ENCODE assay signal across 1 cellular context in the genomic region with DNA sequence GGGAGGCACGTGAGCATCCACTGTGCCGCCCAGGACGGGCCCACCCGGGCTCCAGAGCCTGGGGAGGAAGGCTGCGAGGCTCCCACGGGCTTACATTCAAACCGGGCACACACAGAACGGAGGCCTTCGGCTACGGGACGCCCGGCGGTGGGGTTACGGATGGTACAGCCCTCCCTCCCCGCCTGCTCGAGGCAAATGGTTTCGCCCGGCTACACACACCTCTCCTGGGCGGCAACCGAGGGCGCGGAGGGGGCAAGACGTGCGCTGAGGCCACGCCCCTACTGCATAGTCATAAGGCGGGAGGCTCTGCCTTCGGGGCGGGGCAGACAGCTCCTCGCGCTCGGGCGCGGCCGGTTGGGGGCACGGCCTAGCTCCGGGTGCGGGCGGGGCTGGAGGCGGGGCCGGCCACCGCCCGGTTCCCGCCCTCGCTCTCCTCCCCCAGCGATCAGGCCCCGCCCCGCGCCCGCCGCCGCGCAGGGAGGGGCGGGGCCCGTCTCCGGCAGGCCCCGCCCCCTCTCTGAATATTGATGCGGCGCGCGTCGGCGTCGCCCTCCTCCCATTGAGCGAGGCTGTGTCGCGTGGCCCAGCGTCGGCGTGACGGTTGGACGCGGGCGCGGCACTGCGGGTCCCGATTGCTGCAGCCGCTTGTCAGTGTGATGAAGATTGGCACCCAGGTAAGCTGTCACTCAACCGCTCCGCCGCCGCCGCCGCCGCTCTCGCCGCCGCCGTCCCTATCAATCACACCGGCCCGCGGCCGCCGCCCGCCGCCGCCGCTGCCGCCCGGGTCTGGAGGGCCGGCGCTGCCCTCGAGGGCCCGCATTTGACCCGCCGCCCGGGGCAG.
TF ChIP-seq lines count a peak whose summit lies in the region.

A gene with protein sequence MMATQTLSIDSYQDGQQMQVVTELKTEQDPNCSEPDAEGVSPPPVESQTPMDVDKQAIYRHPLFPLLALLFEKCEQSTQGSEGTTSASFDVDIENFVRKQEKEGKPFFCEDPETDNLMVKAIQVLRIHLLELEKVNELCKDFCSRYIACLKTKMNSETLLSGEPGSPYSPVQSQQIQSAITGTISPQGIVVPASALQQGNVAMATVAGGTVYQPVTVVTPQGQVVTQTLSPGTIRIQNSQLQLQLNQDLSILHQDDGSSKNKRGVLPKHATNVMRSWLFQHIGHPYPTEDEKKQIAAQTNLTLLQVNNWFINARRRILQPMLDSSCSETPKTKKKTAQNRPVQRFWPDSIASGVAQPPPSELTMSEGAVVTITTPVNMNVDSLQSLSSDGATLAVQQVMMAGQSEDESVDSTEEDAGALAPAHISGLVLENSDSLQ (plus strand): TSS at position 572 of the 841 bp plus-strand sequence. CDS start 29,820 bp downstream, outside the sequence.

TF ChIP-seq in HepG2, 621 proteins besides CTCF, POLR2A, EP300 and RAD21 (continued from another document and continues in another):
- no peak for TF ChIP-seq KIAA2018 (CRISPR knock-in tag; IDR thresholded peaks at IDR 0.05; ENCODE audit: borderline replicate concordance)
- TF ChIP-seq SNAI1 (CRISPR knock-in tag; IDR thresholded peaks at IDR 0.05; ENCODE audit: borderline replicate concordance) = no peak
- TF ChIP-seq KLF12 (CRISPR knock-in tag; IDR thresholded peaks at IDR 0.05; ENCODE audit: borderline replicate concordance) = no peak
- peak; percentile 85 for TF ChIP-seq TBX2 (CRISPR knock-in tag; IDR thresholded peaks at IDR 0.05; ENCODE audit: borderline replicate concordance)
- TF ChIP-seq ZNF562 (CRISPR knock-in tag; IDR thresholded peaks at IDR 0.05; ENCODE audit: borderline replicate concordance) = no peak
- TF ChIP-seq ZNF547 (CRISPR knock-in tag; IDR thresholded peaks at IDR 0.05) = 0 out of 2 replicates have a peak, but pooled peaks have one; percentile 33
- TF ChIP-seq, protein P1, sequence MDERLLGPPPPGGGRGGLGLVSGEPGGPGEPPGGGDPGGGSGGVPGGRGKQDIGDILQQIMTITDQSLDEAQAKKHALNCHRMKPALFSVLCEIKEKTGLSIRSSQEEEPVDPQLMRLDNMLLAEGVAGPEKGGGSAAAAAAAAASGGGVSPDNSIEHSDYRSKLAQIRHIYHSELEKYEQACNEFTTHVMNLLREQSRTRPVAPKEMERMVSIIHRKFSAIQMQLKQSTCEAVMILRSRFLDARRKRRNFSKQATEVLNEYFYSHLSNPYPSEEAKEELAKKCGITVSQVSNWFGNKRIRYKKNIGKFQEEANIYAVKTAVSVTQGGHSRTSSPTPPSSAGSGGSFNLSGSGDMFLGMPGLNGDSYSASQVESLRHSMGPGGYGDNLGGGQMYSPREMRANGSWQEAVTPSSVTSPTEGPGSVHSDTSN (CRISPR knock-in tag; IDR thresholded peaks at IDR 0.05) = peak; percentile 95
- no peak for TF ChIP-seq MLX (CRISPR knock-in tag; IDR thresholded peaks at IDR 0.05)
- no peak for TF ChIP-seq ZNF10 (CRISPR knock-in tag; IDR thresholded peaks at IDR 0.05; ENCODE audit: borderline replicate concordance, low read depth)
- no peak for TF ChIP-seq SRSF4 (IDR thresholded peaks at IDR 0.05; ENCODE audit: low read depth, low read length, poor library complexity, severe bottlenecking)
- TF ChIP-seq TGIF2 (CRISPR knock-in tag; IDR thresholded peaks at IDR 0.05) = no peak
- peak; percentile 76; the same call in 1 of the 2 replicates for TF ChIP-seq ZNF451 (CRISPR knock-in tag; IDR thresholded peaks at IDR 0.05)
- 0 out of 2 replicates have a peak, but pooled peaks have one; percentile 7 for TF ChIP-seq ZNF574 (CRISPR knock-in tag; IDR thresholded peaks at IDR 0.05)
- no peak for TF ChIP-seq ZNF784 (CRISPR knock-in tag; IDR thresholded peaks at IDR 0.05; ENCODE audit: borderline replicate concordance)
- TF ChIP-seq, protein P2, sequence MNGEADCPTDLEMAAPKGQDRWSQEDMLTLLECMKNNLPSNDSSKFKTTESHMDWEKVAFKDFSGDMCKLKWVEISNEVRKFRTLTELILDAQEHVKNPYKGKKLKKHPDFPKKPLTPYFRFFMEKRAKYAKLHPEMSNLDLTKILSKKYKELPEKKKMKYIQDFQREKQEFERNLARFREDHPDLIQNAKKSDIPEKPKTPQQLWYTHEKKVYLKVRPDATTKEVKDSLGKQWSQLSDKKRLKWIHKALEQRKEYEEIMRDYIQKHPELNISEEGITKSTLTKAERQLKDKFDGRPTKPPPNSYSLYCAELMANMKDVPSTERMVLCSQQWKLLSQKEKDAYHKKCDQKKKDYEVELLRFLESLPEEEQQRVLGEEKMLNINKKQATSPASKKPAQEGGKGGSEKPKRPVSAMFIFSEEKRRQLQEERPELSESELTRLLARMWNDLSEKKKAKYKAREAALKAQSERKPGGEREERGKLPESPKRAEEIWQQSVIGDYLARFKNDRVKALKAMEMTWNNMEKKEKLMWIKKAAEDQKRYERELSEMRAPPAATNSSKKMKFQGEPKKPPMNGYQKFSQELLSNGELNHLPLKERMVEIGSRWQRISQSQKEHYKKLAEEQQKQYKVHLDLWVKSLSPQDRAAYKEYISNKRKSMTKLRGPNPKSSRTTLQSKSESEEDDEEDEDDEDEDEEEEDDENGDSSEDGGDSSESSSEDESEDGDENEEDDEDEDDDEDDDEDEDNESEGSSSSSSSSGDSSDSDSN (CRISPR knock-in tag; IDR thresholded peaks at IDR 0.05) = peak; percentile 55; the same call in 1 of the 2 replicates
- TF ChIP-seq MXD3 (CRISPR knock-in tag; IDR thresholded peaks at IDR 0.05) = no peak; the same call in 1 of the 2 replicates
- no peak for TF ChIP-seq RFXANK (CRISPR knock-in tag; IDR thresholded peaks at IDR 0.05)
- no peak for TF ChIP-seq ZNF367 (CRISPR knock-in tag; IDR thresholded peaks at IDR 0.05; ENCODE audit: borderline replicate concordance)
- TF ChIP-seq MATR3 (CRISPR knock-in tag; IDR thresholded peaks at IDR 0.05) = no peak
- TF ChIP-seq CENPBD1 (CRISPR knock-in tag; IDR thresholded peaks at IDR 0.05; ENCODE audit: borderline replicate concordance, low read depth) = no peak
- TF ChIP-seq, protein P3, sequence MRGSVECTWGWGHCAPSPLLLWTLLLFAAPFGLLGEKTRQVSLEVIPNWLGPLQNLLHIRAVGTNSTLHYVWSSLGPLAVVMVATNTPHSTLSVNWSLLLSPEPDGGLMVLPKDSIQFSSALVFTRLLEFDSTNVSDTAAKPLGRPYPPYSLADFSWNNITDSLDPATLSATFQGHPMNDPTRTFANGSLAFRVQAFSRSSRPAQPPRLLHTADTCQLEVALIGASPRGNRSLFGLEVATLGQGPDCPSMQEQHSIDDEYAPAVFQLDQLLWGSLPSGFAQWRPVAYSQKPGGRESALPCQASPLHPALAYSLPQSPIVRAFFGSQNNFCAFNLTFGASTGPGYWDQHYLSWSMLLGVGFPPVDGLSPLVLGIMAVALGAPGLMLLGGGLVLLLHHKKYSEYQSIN (CRISPR knock-in tag; IDR thresholded peaks at IDR 0.05; ENCODE audit: borderline replicate concordance) = no peak
- no peak for TF ChIP-seq HNF4A (CRISPR knock-in tag; IDR thresholded peaks at IDR 0.05)
- peak; percentile 40; the same call in 1 of the 2 replicates for TF ChIP-seq ZNF160 (CRISPR knock-in tag; IDR thresholded peaks at IDR 0.05)
- 0 out of 2 replicates have a peak, but pooled peaks have one; percentile 20 for TF ChIP-seq STAT5B (CRISPR knock-in tag; IDR thresholded peaks at IDR 0.05)
- no peak for TF ChIP-seq CC2D1A (CRISPR knock-in tag; IDR thresholded peaks at IDR 0.05)
- TF ChIP-seq, protein P4, sequence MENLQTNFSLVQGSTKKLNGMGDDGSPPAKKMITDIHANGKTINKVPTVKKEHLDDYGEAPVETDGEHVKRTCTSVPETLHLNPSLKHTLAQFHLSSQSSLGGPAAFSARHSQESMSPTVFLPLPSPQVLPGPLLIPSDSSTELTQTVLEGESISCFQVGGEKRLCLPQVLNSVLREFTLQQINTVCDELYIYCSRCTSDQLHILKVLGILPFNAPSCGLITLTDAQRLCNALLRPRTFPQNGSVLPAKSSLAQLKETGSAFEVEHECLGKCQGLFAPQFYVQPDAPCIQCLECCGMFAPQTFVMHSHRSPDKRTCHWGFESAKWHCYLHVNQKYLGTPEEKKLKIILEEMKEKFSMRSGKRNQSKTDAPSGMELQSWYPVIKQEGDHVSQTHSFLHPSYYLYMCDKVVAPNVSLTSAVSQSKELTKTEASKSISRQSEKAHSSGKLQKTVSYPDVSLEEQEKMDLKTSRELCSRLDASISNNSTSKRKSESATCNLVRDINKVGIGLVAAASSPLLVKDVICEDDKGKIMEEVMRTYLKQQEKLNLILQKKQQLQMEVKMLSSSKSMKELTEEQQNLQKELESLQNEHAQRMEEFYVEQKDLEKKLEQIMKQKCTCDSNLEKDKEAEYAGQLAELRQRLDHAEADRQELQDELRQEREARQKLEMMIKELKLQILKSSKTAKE (CRISPR knock-in tag; IDR thresholded peaks at IDR 0.05; ENCODE audit: borderline replicate concordance) = no peak
